19 cellular contexts compared by ENCODE assay signal in the genomic region with DNA sequence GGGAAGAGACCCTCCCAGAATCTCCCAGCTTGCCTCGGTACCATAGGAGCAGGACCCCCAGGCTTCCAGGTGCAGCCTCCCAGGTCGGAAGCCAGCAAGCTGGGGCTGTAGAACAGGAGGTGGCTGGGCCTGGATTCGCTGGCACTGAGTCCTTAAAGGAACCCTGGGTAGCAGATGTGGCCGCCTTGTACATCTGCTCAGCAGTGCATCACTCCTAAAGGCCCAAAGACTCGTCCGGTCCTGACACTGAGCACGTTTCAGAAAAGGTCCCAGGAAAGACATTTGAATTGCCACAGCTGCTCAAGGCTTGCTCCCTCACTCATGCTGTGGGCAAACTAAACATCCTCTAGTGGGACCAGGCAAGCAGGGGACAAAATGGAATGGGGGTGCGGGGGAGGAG.
DNase-seq lines count a peak whose midpoint lies in the region; ATAC-seq, FAIRE-seq and TF ChIP-seq lines count a peak whose summit lies in the region.
"Had no signal": no experiment of that assay in that cellular context is flagged by ENCODE, and none has a peak within 500 bp of the region (broad histone marks: within the 10 kb centered on the region; RNA-seq: fewer than 3 reads in every experiment).

No MANE protein-coding gene starts in this region.

- TF ChIP-seq CTCF in CD14-positive monocyte (IDR thresholded peaks at IDR 0.05), result no peak
- no peak for TF ChIP-seq CTCF in Panc1 (IDR thresholded peaks at IDR 0.05)
- TF ChIP-seq CTCF in keratinocyte (optimal IDR thresholded peaks at IDR 0.05 in 1 of 3, IDR thresholded peaks at IDR 0.05 in 1 of 3, conservative IDR thresholded peaks at IDR 0.05 in 1 of 3; ENCODE audit: extremely low read depth in 1 of 3, insufficient read depth in 2 of 3, low read length in 3 of 3), result no peak

- H4K20me1 ChIP-seq in keratinocyte (ENCODE audit: control insufficient read depth, extremely low read depth, insufficient read depth, low read length), result no peaks in the 10 kb centered on the region

- ATAC-seq in Panc1, result no peak
- no peak for ATAC-seq in GM18858 (IDR thresholded peaks at IDR 0.05; ENCODE audit: unreplicated experiment)
- no peak for ATAC-seq in esophagus mucosa

- DNase-seq in CD14-positive monocyte (ENCODE audit: low spot score), result no peak
- no peak for DNase-seq in Panc1 (ENCODE audit: low read depth, low spot score)
- no peak for DNase-seq in keratinocyte (ENCODE audit: low read depth, low spot score)
- DNase-seq in kidney glomerular epithelial cell (lab: John Stamatoyannopoulos, UW), result no peak
- no peak for DNase-seq in HTR-8/SVneo (ENCODE audit: insufficient read length, low spot score)
- DNase-seq: activated CD4-positive, alpha-beta T cell treated with anti-CD3 and anti-CD28 coated beads for 4 hours; AML-193; caudate nucleus; effector CD4-positive, alpha-beta T cell; kidney; NCI-H1105 treated with DMSO at 0.1 percent for 48 hours; NCI-H2171; nephron progenitor cell; stimulated activated naive CD4-positive, alpha-beta T cell had no signal

- FAIRE-seq in keratinocyte (lab: Jason Lieb, UNC), result no peak
- no peak for FAIRE-seq in HTR-8/SVneo (lab: Jason Lieb, UNC)
- FAIRE-seq: kidney, RCC 7860 had no signal

- intact Hi-C loops in CD14-positive monocyte (cut with micrococcal nuclease), result no loop called here
- intact Hi-C loops in Panc1 (cut with micrococcal nuclease; ENCODE audit: unreplicated experiment), result no loop called here

- no peaks in the 10 kb centered on the region for H3K27me3 ChIP-seq in Panc1 (ENCODE audit: control insufficient read depth, insufficient read depth, low read length)
- no peaks in the 10 kb centered on the region for H3K27me3 ChIP-seq in keratinocyte (ENCODE audit: control insufficient read depth, extremely low read depth, insufficient read depth, low read length)
- H3K27me3 ChIP-seq in stomach smooth muscle (ENCODE audit: control insufficient read depth in 1 of 2, insufficient read depth in 2 of 2, low read length in 2 of 2), result no peaks in the 10 kb centered on the region
- H3K27me3 ChIP-seq: hepatocyte had no signal

- peaks cover 11% of the 10 kb centered on the region in 2 donors for H3K36me3 Mint-ChIP-seq in CD14-positive monocyte

- CTCF ChIA-PET in Panc1 (lab: Charles Lee), result no interaction called here

- H3K27ac ChIP-seq in Panc1 (ENCODE audit: low read length), result peak overlapping the region; percentile 44
- peak overlapping the region; percentile 24 for H3K27ac ChIP-seq in keratinocyte (ENCODE audit: control insufficient read depth, insufficient read depth, low read length)
- H3K27ac ChIP-seq in stomach smooth muscle (ENCODE audit: low read length), result peak overlapping the region; percentile 31
- H3K27ac ChIP-seq: hepatocyte had no signal

- in situ Hi-C loops in Panc1 (cut with HindIII; ENCODE audit: low pct_unique_long_range_greater_than_20kb, low sequenced_read_pairs), result no loop called here

- no peak overlapping the region for H3K4me3 Mint-ChIP-seq in CD14-positive monocyte
- H3K4me3 Mint-ChIP-seq: nephron progenitor cell had no signal

- H3K9ac ChIP-seq in keratinocyte (ENCODE audit: control insufficient read depth, extremely low read depth, insufficient read depth, low read length), result no peak overlapping the region
- H3K9ac ChIP-seq in stomach smooth muscle (ENCODE audit: low read length in 2 of 2), result no peak overlapping the region

- peaks cover 66% of the 10 kb centered on the region for H3K79me2 ChIP-seq in keratinocyte (ENCODE audit: control insufficient read depth, insufficient read depth, low read length)

- H3K27ac Mint-ChIP-seq in CD14-positive monocyte, result peak overlapping the region in 5 of 7 donors; percentile 4 to 48 (median 41)
- H3K27ac Mint-ChIP-seq: nephron progenitor cell had no signal

- peaks cover 5 to 8% (median 6%) of the 10 kb centered on the region in 3 donors for H3K27me3 Mint-ChIP-seq in CD14-positive monocyte (ENCODE audit: low read depth in 3 of 3)

- no TSS peak for BruUV-seq in Panc1 (replicated peaks; lab: Mats Ljungman, UMichigan)

- POLR2A ChIA-PET in Panc1 (lab: Charles Lee), result interaction anchor here (0.6 to 1.0 kb wide), 2 partner anchors 17 to 392 kb away, joined by 3 to 5 read pairs; no protein-coding TSS in a partner anchor

- H3K4me3 ChIP-seq in Panc1 (ENCODE audit: low read depth in 2 of 2, low read length in 2 of 2) (no peak overlapping the region), keratinocyte (ENCODE audit: control insufficient read depth in 2 of 3, extremely low read depth in 1 of 3, insufficient read depth in 2 of 3, low read depth in 1 of 3, low read length in 3 of 3) (no peak overlapping the region), stomach smooth muscle (ENCODE audit: low read length in 2 of 2) (peak overlapping the region; percentile 8 to 37)
- H3K4me3 ChIP-seq: hepatocyte had no signal

- no peaks in the 10 kb centered on the region for H3K9me3 ChIP-seq in Panc1 (ENCODE audit: control insufficient read depth, insufficient read depth, low read depth, low read length)
- no peaks in the 10 kb centered on the region for H3K9me3 ChIP-seq in keratinocyte (ENCODE audit: control insufficient read depth, low read depth, low read length)
- H3K9me3 ChIP-seq in stomach smooth muscle (ENCODE audit: control insufficient read depth in 2 of 2, low read length in 2 of 2), result no peaks in the 10 kb centered on the region

- no peaks in the 10 kb centered on the region for H3K9me1 ChIP-seq in keratinocyte (ENCODE audit: control insufficient read depth, extremely low read depth, insufficient read depth, low read length)

- H2AFZ ChIP-seq in keratinocyte (ENCODE audit: control insufficient read depth, low read length), result no peak overlapping the region
- H2AFZ ChIP-seq: hepatocyte had no signal

- H3K4me1 ChIP-seq in Panc1 (ENCODE audit: control insufficient read depth, insufficient read depth, low read length), result peaks cover 62% of the 10 kb centered on the region
- H3K4me1 ChIP-seq in keratinocyte (ENCODE audit: control insufficient read depth, extremely low read depth, insufficient read depth, low read length), result peaks cover 45% of the 10 kb centered on the region
- H3K4me1 ChIP-seq in stomach smooth muscle (ENCODE audit: control insufficient read depth, insufficient read depth, low read length), result peaks cover 80% of the 10 kb centered on the region

- H3K4me2 ChIP-seq in keratinocyte (ENCODE audit: control insufficient read depth, extremely low read depth, insufficient read depth, low read depth, low read length), result no peak overlapping the region
- H3K4me2 ChIP-seq: hepatocyte had no signal

- dilution Hi-C loops in keratinocyte (cut with MboI; ENCODE audit: extremely low pct_ligation_motif_present, low sequenced_read_pairs), result no loop called here

- no peaks in the 10 kb centered on the region for H3K9me3 Mint-ChIP-seq in CD14-positive monocyte
- H3K9me3 Mint-ChIP-seq: nephron progenitor cell had no signal

- no peaks in the 10 kb centered on the region for H3K36me3 ChIP-seq in Panc1 (ENCODE audit: control insufficient read depth, insufficient read depth, low read length)
- H3K36me3 ChIP-seq in keratinocyte (ENCODE audit: control insufficient read depth in 2 of 2, extremely low read depth in 1 of 2, insufficient read depth in 2 of 2, low read length in 2 of 2), result peaks cover 3 to 5% of the 10 kb centered on the region in 2 experiments
- H3K36me3 ChIP-seq in stomach smooth muscle (ENCODE audit: control insufficient read depth in 2 of 2, insufficient read depth in 2 of 2, low read length in 2 of 2), result peaks cover 0 to 3% of the 10 kb centered on the region in 2 donors

- peaks cover 63% of the 10 kb centered on the region for H3K4me1 Mint-ChIP-seq in CD14-positive monocyte

Comparison
In these comparisons a context has a peak if more than half of its experiments do, and no peak if none do; other contexts are left out.
1. H3K4me3 ChIP-seq: peak in stomach smooth muscle (2 of 2); none in Panc1 (0 of 2) and keratinocyte (0 of 3).
2. Peak in every context shown above with its lines, with median percentiles within 50 percentile points of each other: H3K27ac ChIP-seq.